21 cellular contexts compared by ENCODE assay signal in the genomic region with DNA sequence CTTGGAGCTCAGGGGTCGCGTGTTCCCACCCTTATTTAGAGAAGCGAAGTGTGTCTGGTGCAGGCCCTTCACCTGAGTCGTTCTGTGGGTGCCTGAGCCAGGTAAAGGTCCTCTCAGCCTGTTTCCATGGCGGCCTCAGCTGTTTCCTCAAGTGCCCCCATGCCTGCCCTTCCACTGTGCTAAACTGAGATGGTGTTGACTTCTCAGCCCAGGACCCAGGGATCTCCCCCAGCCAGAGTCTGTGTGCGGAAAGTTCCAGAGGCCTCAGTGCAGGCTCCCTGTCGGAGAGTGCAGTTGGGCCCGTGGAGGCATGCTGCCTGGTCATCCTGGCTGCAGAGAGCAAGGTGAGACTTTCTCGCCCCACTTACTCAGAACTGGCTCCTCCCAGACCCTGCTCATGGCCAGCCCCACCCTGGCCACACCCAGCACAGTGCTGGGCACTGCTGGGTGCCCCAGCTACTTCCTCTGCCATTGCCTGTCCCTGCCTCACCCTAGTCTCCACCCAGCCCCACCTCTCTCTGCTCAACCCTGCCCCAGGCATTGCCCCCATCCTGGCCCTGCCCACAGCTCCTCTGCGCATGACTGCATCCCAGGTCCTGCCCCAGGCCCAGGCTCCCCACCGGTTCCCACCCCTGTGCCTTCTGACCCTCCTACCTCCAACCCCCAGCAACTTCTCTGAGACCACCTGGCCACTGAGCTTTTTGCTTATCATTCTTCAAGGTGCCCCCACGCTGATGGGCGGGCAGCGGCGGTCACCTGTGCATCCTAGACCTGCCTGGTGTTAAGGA. TPM values are rescaled to one million over a fixed set of nuclear protein-coding genes. Genes with fewer than 3 reads are reported as not detected.
DNase-seq lines count a peak whose midpoint lies in the region; ATAC-seq, FAIRE-seq and TF ChIP-seq lines count a peak whose summit lies in the region.
"Had no signal": no experiment of that assay in that cellular context is flagged by ENCODE, and none has a peak within 500 bp of the region (broad histone marks: within the 10 kb centered on the region; RNA-seq: fewer than 3 reads in every experiment).

No MANE protein-coding gene starts in this region.

- H3K4me1 Mint-ChIP-seq in IgD-negative memory B cell: peaks cover 3 to 12% (median 5%) of the 10 kb centered on the region in 3 donors
- peaks cover 19 to 26% of the 10 kb centered on the region in 2 donors for H3K4me1 Mint-ChIP-seq in effector memory CD8-positive, alpha-beta T cell (ENCODE audit: low read depth in 2 of 2)

- no peak overlapping the region for H3K4me3 Mint-ChIP-seq in IgD-negative memory B cell
- no peak overlapping the region for H3K4me3 Mint-ChIP-seq in effector memory CD8-positive, alpha-beta T cell

- H3K36me3 ChIP-seq in small intestine (ENCODE audit: control insufficient read depth in 2 of 2, insufficient read depth in 2 of 2, low read length in 2 of 2): peaks cover 13 to 23% of the 10 kb centered on the region in 2 donors
- H3K36me3 ChIP-seq: breast epithelium, ovary, uterus had no signal

- no peaks in the 10 kb centered on the region for H3K27me3 ChIP-seq in small intestine (ENCODE audit: control insufficient read depth in 2 of 2, insufficient read depth in 2 of 2, low read length in 2 of 2)
- H3K27me3 ChIP-seq: breast epithelium, gastroesophageal sphincter, ovary, right lobe of liver, uterus had no signal

- H3K4me1 ChIP-seq in small intestine (ENCODE audit: control insufficient read depth in 2 of 2, insufficient read depth in 1 of 2, low read depth in 1 of 2, low read length in 1 of 2): no peaks in the 10 kb centered on the region
- H3K4me1 ChIP-seq: gastroesophageal sphincter, right lobe of liver, uterus had no signal

- H3K9me3 ChIP-seq in small intestine (ENCODE audit: control insufficient read depth, low read depth): no peaks in the 10 kb centered on the region
- H3K9me3 ChIP-seq: breast epithelium, gastroesophageal sphincter, ovary, right lobe of liver, uterus had no signal

- FAIRE-seq in small intestine (lab: Jason Lieb, UNC): no peak

- no peak overlapping the region for H3K27ac ChIP-seq in small intestine (ENCODE audit: low read depth in 1 of 2, low read length in 1 of 2)
- H3K27ac ChIP-seq: breast epithelium, gastroesophageal sphincter, HL-60, ovary, right lobe of liver, uterus had no signal

- no peak for TF ChIP-seq CTCF in GM13977 (IDR thresholded peaks at IDR 0.05; ENCODE audit: extremely low read depth, insufficient read depth, missing control alignments)

- no peak overlapping the region for H3K4me3 ChIP-seq in small intestine (ENCODE audit: low read depth in 1 of 2, low read length in 2 of 2)
- H3K4me3 ChIP-seq: breast epithelium, gastroesophageal sphincter, ovary, right lobe of liver, uterus had no signal

- peaks cover 2% of the 10 kb centered on the region for H3K36me3 Mint-ChIP-seq in IgD-negative memory B cell
- H3K36me3 Mint-ChIP-seq in effector memory CD8-positive, alpha-beta T cell (ENCODE audit: insufficient read depth): peaks cover 87% of the 10 kb centered on the region

- peak overlapping the region in 2 of 3 donors; percentile 57 to 59 for H3K27ac Mint-ChIP-seq in IgD-negative memory B cell
- peak overlapping the region; percentile 67 to 80 for H3K27ac Mint-ChIP-seq in effector memory CD8-positive, alpha-beta T cell

- in situ Hi-C loops in GM13977 (cut with MboI; ENCODE audit: low pct_unique_long_range_greater_than_20kb, low sequenced_read_pairs, unreplicated experiment): no loop called here

- no peak for ATAC-seq in effector memory CD8-positive, alpha-beta T cell (replicated peaks)
- ATAC-seq: gastroesophageal sphincter, left lobe of liver had no signal

- peak; percentile 56 for DNase-seq in activated effector memory CD4-positive, alpha-beta T cell treated with anti-CD3 and anti-CD28 coated beads, Interleukin-2, amount 50 U/mL, for 16 hours
- DNase-seq in activated effector memory CD4-positive, alpha-beta T cell treated with Interleukin-2 at 50 U/mL for 16 hours: no peak
- DNase-seq in effector memory CD8-positive, alpha-beta T cell: no peak
- DNase-seq in small intestine (peak; percentile 38), DMS153 treated with DMSO at 0.1 percent for 48 hours (lab: John Stamatoyannopoulos, UW; ENCODE audit: unreplicated experiment) (no peak), GM13977 (ENCODE audit: low spot score) (no peak), NCI-H2196 treated with DMSO at 0.1 percent for 48 hours (lab: John Stamatoyannopoulos, UW; ENCODE audit: unreplicated experiment) (no peak)
- DNase-seq: GOT3; IMR-90; NCI-H1694; NCI-H226; NK-92 treated with Interleukin-12 subunit alpha and Interleukin-12 subunit beta, amount 100 ng/mL, for 24 hours; ovary; right lobe of liver; RPMI8226; uterus had no signal

- H3K27me3 Mint-ChIP-seq in IgD-negative memory B cell: no peaks in the 10 kb centered on the region
- no peaks in the 10 kb centered on the region for H3K27me3 Mint-ChIP-seq in effector memory CD8-positive, alpha-beta T cell

- 93 to 95% (median 94%) methylated on average over 15 of the region's 15 CpGs for WGBS in small intestine, 3 donors

- H3K9me3 Mint-ChIP-seq in IgD-negative memory B cell: no peaks in the 10 kb centered on the region
- H3K9me3 Mint-ChIP-seq in effector memory CD8-positive, alpha-beta T cell: no peaks in the 10 kb centered on the region

RNA-seq across cellular contexts. Expression of gene NACAD, which starts 20.3 kb away (rescaled TPM):
- polyA plus RNA-seq in IgD-negative memory B cell (not detected), small intestine (1 to 10 TPM in 1 of 3 donors, under 1 TPM in 2; 0.22 to 2.9 (median 0.54) TPM)

RNA-seq across cellular contexts. Expression of gene TBRG4, which starts 43.1 kb away (rescaled TPM):
- polyA plus RNA-seq in IgD-negative memory B cell (50.5 TPM), small intestine (10 to 100 TPM; 44.9 to 70.7 (median 55.5) TPM)

Comparison
In these comparisons a context has a peak if more than half of its experiments do, and no peak if none do; other contexts are left out.
1. DNase-seq: peak in activated effector memory CD4-positive, alpha-beta T cell treated with anti-CD3 and anti-CD28 coated beads, Interleukin-2, amount 50 U/mL, for 16 hours (single experiment) and small intestine (single experiment); none in activated effector memory CD4-positive, alpha-beta T cell treated with Interleukin-2 at 50 U/mL for 16 hours (single experiment), effector memory CD8-positive, alpha-beta T cell (0 of 3), DMS153 treated with DMSO at 0.1 percent for 48 hours (single experiment), GM13977 (single experiment) and NCI-H2196 treated with DMSO at 0.1 percent for 48 hours (single experiment).